24 cellular contexts compared by ENCODE assay signal in the genomic region with DNA sequence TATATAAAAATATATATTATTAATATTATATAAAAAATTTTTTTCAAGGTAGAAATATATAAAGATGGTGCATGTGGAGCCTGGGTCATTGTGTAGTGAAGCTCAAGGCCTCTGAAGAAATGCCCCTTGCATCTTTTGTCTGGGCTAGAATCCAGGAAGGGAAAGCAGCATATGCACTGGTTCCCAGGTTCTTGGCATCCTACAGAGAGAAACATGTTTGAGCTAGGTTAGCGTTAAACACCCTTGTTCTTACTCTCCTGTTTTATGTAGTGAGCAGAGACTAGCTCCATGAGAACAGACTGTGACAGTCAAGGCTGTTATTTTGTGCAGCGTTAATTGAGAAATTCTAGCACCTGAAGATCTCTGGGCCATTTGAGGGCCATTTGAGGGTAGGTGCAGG.
DNase-seq lines count a peak whose midpoint lies in the region; ATAC-seq, FAIRE-seq and TF ChIP-seq lines count a peak whose summit lies in the region.
"Had no signal": no experiment of that assay in that cellular context is flagged by ENCODE, and none has a peak within 500 bp of the region (broad histone marks: within the 10 kb centered on the region; RNA-seq: fewer than 3 reads in every experiment).

No MANE protein-coding gene starts in this region.

- no peak overlapping the region for H4K5ac ChIP-seq in H1 (ENCODE audit: insufficient read length, low read depth, low read length)

- no peak overlapping the region for H2BK15ac ChIP-seq in H1 (ENCODE audit: low read length)

- CTCF ChIA-PET in H1 (lab: Charles Lee; ENCODE audit: partially characterized antibody): no interaction called here

- H2AFZ ChIP-seq in H1 (ENCODE audit: low read length): peak overlapping the region; percentile 44; the same call in 1 of the 2 replicates

- no peak overlapping the region for H2BK20ac ChIP-seq in H1 (ENCODE audit: low read length)

- no peaks in the 10 kb centered on the region for H3K79me2 ChIP-seq in H1 (ENCODE audit: control insufficient read depth in 1 of 2, insufficient read depth in 2 of 2, low read length in 2 of 2)

- no peak overlapping the region for H3K4me2 ChIP-seq in H1 (ENCODE audit: insufficient read depth in 1 of 2, low read depth in 2 of 2, low read length in 2 of 2)
- H3K4me2 ChIP-seq: A549; BLaER1 treated with 17β-estradiol and CSF1 and Interleukin-3, amounts not matched to agents 10 nM and 100 nM had no signal

- H3K14ac ChIP-seq in H1 (ENCODE audit: insufficient read length): no peak overlapping the region

- no peak for ATAC-seq in body of pancreas
- ATAC-seq in gastrocnemius medialis: no peak
- ATAC-seq: A549 had no signal

- no peak overlapping the region for H3K9ac ChIP-seq in H1 (replicated peaks in 1 of 4; ENCODE audit: extremely low read depth in 1 of 4, low read depth in 3 of 4, low read length in 3 of 4)
- H3K9ac ChIP-seq: BLaER1 treated with 17β-estradiol and CSF1 and Interleukin-3, amounts not matched to agents 10 nM and 100 nM had no signal

- no peak overlapping the region for H2BK5ac ChIP-seq in H1 (ENCODE audit: low read depth, low read length)

- FAIRE-seq in H1 (lab: Jason Lieb, UNC): no peak
- FAIRE-seq: A549, D721Med, GM12891, GM18507 had no signal

- POLR2A ChIA-PET in H1 (lab: Charles Lee; ENCODE audit: partially characterized antibody): no interaction called here

- no peak overlapping the region for H2AK5ac ChIP-seq in H1 (ENCODE audit: low read depth, low read length)

- intact Hi-C loops in body of pancreas (cut with DNase I) (no loop called here), gastrocnemius medialis (cut with DNase I; ENCODE audit: low total_unique reads) (no loop called here)

- no peak overlapping the region for H3K23ac ChIP-seq in H1 (ENCODE audit: insufficient read length)

- no peak overlapping the region for H2BK120ac ChIP-seq in H1 (replicated peaks; ENCODE audit: low read depth, low read length)

- no peak for TF ChIP-seq RAD21 in H1 (IDR thresholded peaks at IDR 0.05 in 1 of 2, conservative IDR thresholded peaks at IDR 0.05 in 1 of 2; ENCODE audit: low read depth in 2 of 2, low read length in 2 of 2)

- no peak overlapping the region for H3K18ac ChIP-seq in H1 (ENCODE audit: extremely low read depth, low read length)

- no peak overlapping the region for H3K4ac ChIP-seq in H1 (replicated peaks; ENCODE audit: insufficient read length, low read depth, low read length)

- no peak overlapping the region for H3K56ac ChIP-seq in H1 (replicated peaks; ENCODE audit: insufficient read length, low read depth, low read length)

- H2BK12ac ChIP-seq in H1 (ENCODE audit: low read depth, low read length): no peak overlapping the region

- H3K23me2 ChIP-seq in H1 (ENCODE audit: low read depth, low read length): no peaks in the 10 kb centered on the region

- no peaks in the 10 kb centered on the region for H3K4me1 ChIP-seq in body of pancreas
- no peaks in the 10 kb centered on the region for H3K4me1 ChIP-seq in H1 (replicated peaks in 1 of 4; ENCODE audit: control insufficient read depth in 3 of 4, insufficient read depth in 4 of 4, low read length in 3 of 4)
- no peaks in the 10 kb centered on the region for H3K4me1 ChIP-seq in gastrocnemius medialis
- H3K4me1 ChIP-seq: A549, BE2C had no signal

- TF ChIP-seq EP300 in H1 (IDR thresholded peaks at IDR 0.05; ENCODE audit: borderline replicate concordance in 1 of 2, low read depth in 2 of 2, low read length in 2 of 2): no peak

- no peaks in the 10 kb centered on the region for H4K20me1 ChIP-seq in H1 (replicated peaks in 1 of 2; ENCODE audit: control insufficient read depth in 1 of 2, insufficient read depth in 2 of 2, low read length in 2 of 2)
- H4K20me1 ChIP-seq: BLaER1 treated with 17β-estradiol and CSF1 and Interleukin-3, amounts not matched to agents 10 nM and 100 nM had no signal

- TF ChIP-seq CTCF in body of pancreas (IDR thresholded peaks at IDR 0.05) (no peak), H1 (IDR thresholded peaks at IDR 0.05; ENCODE audit: control extremely low read depth in 1 of 3, insufficient read depth in 1 of 3, low read depth in 1 of 3, low read length in 3 of 3) (no peak), gastrocnemius medialis (IDR thresholded peaks at IDR 0.05 in 4 of 5, conservative IDR thresholded peaks at IDR 0.05 in 1 of 5) (no peak)

- H3K36me3 ChIP-seq in body of pancreas (replicated peaks in 1 of 2; ENCODE audit: insufficient read depth in 1 of 2, low read depth in 2 of 2) (no peaks in the 10 kb centered on the region), H1 (ENCODE audit: control insufficient read depth in 2 of 4, insufficient read depth in 4 of 4, low read length in 3 of 4) (no peaks in the 10 kb centered on the region), gastrocnemius medialis (no peaks in the 10 kb centered on the region)
- H3K36me3 ChIP-seq: BE2C; BLaER1 treated with 17β-estradiol and CSF1 and Interleukin-3, amounts not matched to agents 10 nM and 100 nM had no signal

- no peaks in the 10 kb centered on the region for H3K9me3 ChIP-seq in body of pancreas
- no peaks in the 10 kb centered on the region for H3K9me3 ChIP-seq in H1 (ENCODE audit: insufficient read depth in 2 of 2, low read depth in 1 of 2, low read length in 1 of 2)
- no peaks in the 10 kb centered on the region for H3K9me3 ChIP-seq in gastrocnemius medialis
- H3K9me3 ChIP-seq: BE2C had no signal

- H3K27ac ChIP-seq in body of pancreas (no peak overlapping the region), H1 (ENCODE audit: low read depth, low read length) (no peak overlapping the region), gastrocnemius medialis (no peak overlapping the region)
- H3K27ac ChIP-seq: A549; BLaER1 treated with 17β-estradiol and CSF1 and Interleukin-3, amounts not matched to agents 10 nM and 100 nM had no signal

- in situ Hi-C loops in G401 (cut with HindIII; ENCODE audit: low sequenced_read_pairs) (no loop called here), gastrocnemius medialis (cut with MboI; ENCODE audit: low sequenced_read_pairs in 4 of 4) (no loop called here)

- no peaks in the 10 kb centered on the region for H3K27me3 ChIP-seq in body of pancreas
- H3K27me3 ChIP-seq in H1 (replicated peaks in 1 of 4; ENCODE audit: control insufficient read depth in 3 of 4, extremely low read depth in 1 of 4, insufficient read depth in 3 of 4, low read length in 3 of 4): no peaks in the 10 kb centered on the region
- no peaks in the 10 kb centered on the region for H3K27me3 ChIP-seq in gastrocnemius medialis
- H3K27me3 ChIP-seq: BE2C; BLaER1 treated with 17β-estradiol and CSF1 and Interleukin-3, amounts not matched to agents 10 nM and 100 nM had no signal

- DNase-seq in G401 (ENCODE audit: low spot score) (peak; percentile 70), body of pancreas (peak in 3 of 4 donors; percentile 4 to 47 (median 26)), H1 (ENCODE audit: low read depth in 1 of 2, low spot score in 2 of 2) (no peak), gastrocnemius medialis (no peak), cortex of kidney (lab: John Stamatoyannopoulos, UW) (no peak), NCI-H2029 (lab: John Stamatoyannopoulos, UW) (no peak)
- DNase-seq: 8988T; ACHN; AML-193; BE2C; CD4-positive, alpha-beta T cell; CD8-positive, alpha-beta memory T cell; DMS 273 treated with DMSO at 0.1 percent for 48 hours; DMS79; EL; GF-D8; GOT3; H7; HCEC 1CT had no signal

- TF ChIP-seq POLR2A in body of pancreas (IDR thresholded peaks at IDR 0.05): no peak
- no peak for TF ChIP-seq POLR2A in H1 (IDR thresholded peaks at IDR 0.05; ENCODE audit: control extremely low read depth in 1 of 2, low read depth in 2 of 2, low read length in 2 of 2)
- no peak for TF ChIP-seq POLR2A in gastrocnemius medialis (IDR thresholded peaks at IDR 0.05)

- no peak overlapping the region for H3K4me3 ChIP-seq in body of pancreas
- H3K4me3 ChIP-seq in H1 (ENCODE audit: extremely low read depth in 1 of 4, insufficient read depth in 2 of 4, low read depth in 3 of 4, low read length in 4 of 4): no peak overlapping the region
- no peak overlapping the region for H3K4me3 ChIP-seq in gastrocnemius medialis
- H3K4me3 ChIP-seq: A549; BLaER1 treated with 17β-estradiol and CSF1 and Interleukin-3, amounts not matched to agents 10 nM and 100 nM had no signal

- no peak overlapping the region for H4K8ac ChIP-seq in H1 (ENCODE audit: extremely low read depth, insufficient read depth, low read length)

- H4K91ac ChIP-seq in H1 (replicated peaks; ENCODE audit: insufficient read length, low read length): no peak overlapping the region

- WGBS in body of pancreas, 2 donors: 20 to 34% methylated on average over 2 of the region's 2 CpGs
- 90% methylated on average over 2 of the region's 2 CpGs; no CpG with 5 or more reads in 1 of the 2 experiments for WGBS in H1 (ENCODE audit: extremely low coverage in 1 of 2, insufficient coverage in 1 of 2, insufficient read length in 1 of 2, insufficient replicate concordance in 2 of 2, low coverage in 1 of 2, low lambda C conversion rate in 2 of 2, missing lambda C conversion rate in 1 of 2), 2 experiments

- H3K79me1 ChIP-seq in H1 (ENCODE audit: low read depth, low read length): no peaks in the 10 kb centered on the region

TF ChIP-seq in H1, 55 proteins besides CTCF, POLR2A, EP300 and RAD21 (continues in another document):
- TF ChIP-seq SIN3A (conservative IDR thresholded peaks at IDR 0.05 in 1 of 2, IDR thresholded peaks at IDR 0.05 in 1 of 2; ENCODE audit: low read depth in 1 of 2, low read length in 2 of 2) (no peak), TBP (IDR thresholded peaks at IDR 0.05; ENCODE audit: low read depth, low read length) (no peak), JUND (IDR thresholded peaks at IDR 0.05; ENCODE audit: low read length) (no peak), BACH1 (IDR thresholded peaks at IDR 0.05; ENCODE audit: low read length) (no peak), NRF1 (IDR thresholded peaks at IDR 0.05; ENCODE audit: low read depth, low read length) (no peak), TAF7 (optimal IDR thresholded peaks at IDR 0.05; ENCODE audit: borderline replicate concordance, low read depth, low read length) (no peak), JUN (IDR thresholded peaks at IDR 0.05; ENCODE audit: low read depth, low read length) (no peak), CBX8 (IDR thresholded peaks at IDR 0.05; ENCODE audit: borderline replicate concordance, low read depth, low read length) (no peak), ASH2L (IDR thresholded peaks at IDR 0.05; ENCODE audit: low read length) (no peak), CHD2 (IDR thresholded peaks at IDR 0.05; ENCODE audit: low read length) (no peak), MAFK (IDR thresholded peaks at IDR 0.05; ENCODE audit: low read depth, low read length) (no peak), CHD1 (IDR thresholded peaks at IDR 0.05; ENCODE audit: low read depth, low read length) (no peak), BCL11A (IDR thresholded peaks at IDR 0.05; ENCODE audit: low read depth in 2 of 2, low read length in 2 of 2) (no peak), SAP30 (IDR thresholded peaks at IDR 0.05; ENCODE audit: insufficient read depth, insufficient replicate concordance, low read length) (no peak), GTF2F1 (IDR thresholded peaks at IDR 0.05; ENCODE audit: borderline replicate concordance, low read depth, low read length) (no peak)
- TF ChIP-seq, protein P1, sequence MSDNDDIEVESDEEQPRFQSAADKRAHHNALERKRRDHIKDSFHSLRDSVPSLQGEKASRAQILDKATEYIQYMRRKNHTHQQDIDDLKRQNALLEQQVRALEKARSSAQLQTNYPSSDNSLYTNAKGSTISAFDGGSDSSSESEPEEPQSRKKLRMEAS (IDR thresholded peaks at IDR 0.05): no peak

Comparison
In these comparisons a context has a peak if more than half of its experiments do, and no peak if none do; other contexts are left out.
1. DNase-seq: peak in G401 (single experiment) and body of pancreas (3 of 4); none in H1 (0 of 2), gastrocnemius medialis (0 of 2), cortex of kidney (single experiment) and NCI-H2029 (single experiment).